9 cellular contexts compared by ENCODE assay signal in genomic region chr6:42118162-42119001, GRCh38. TPM values are rescaled to one million over a fixed set of nuclear protein-coding genes. Genes with fewer than 3 reads are reported as not detected.
DNase-seq lines count a peak whose midpoint lies in the region; ATAC-seq and TF ChIP-seq lines count a peak whose summit lies in the region.
"Had no signal": no experiment of that assay in that cellular context is flagged by ENCODE, and none has a peak within 500 bp of the region (broad histone marks: within the 10 kb centered on the region; RNA-seq: fewer than 3 reads in every experiment).

No MANE protein-coding gene starts in this region.

- ATAC-seq in left colon = peak; percentile 73

- H3K4me1 ChIP-seq in transverse colon = peaks cover 31 to 86% (median 61%) of the 10 kb centered on the region in 4 donors

- no peaks in the 10 kb centered on the region for H3K9me3 ChIP-seq in transverse colon

- H3K36me3 ChIP-seq in transverse colon = no peaks in the 10 kb centered on the region

- 0 to 25% methylated on average over 1 to 10 of the region's 10 CpGs for WGBS in transverse colon (ENCODE audit: low coverage in 1 of 2), 2 donors

- TF ChIP-seq EP300 in transverse colon (IDR thresholded peaks at IDR 0.05; ENCODE audit: low read depth) = peak; percentile 52

- TF ChIP-seq CTCF in VCaP (conservative IDR thresholded peaks at IDR 0.05) (no peak), transverse colon (IDR thresholded peaks at IDR 0.05) (no peak)

- DNase-seq in HUDEP-2 (lab: John Stamatoyannopoulos, UW; ENCODE audit: unreplicated experiment in 76 of 76) = peak in 49 of 76 experiments; percentile 28 to 72 (median 48)
- DNase-seq in left colon = peak; percentile 85 to 91
- peak; percentile 90 for DNase-seq in transverse colon
- DNase-seq in activated effector memory CD4-positive, alpha-beta T cell treated with Interleukin-2 at 50 U/mL for 16 hours = no peak
- no peak for DNase-seq in activated naive CD4-positive, alpha-beta T cell treated with Interleukin-2 at 50 U/mL for 16 hours
- DNase-seq in SKM-1 treated with dmso at 0.1 percent for 144 hours (lab: John Stamatoyannopoulos, UW; ENCODE audit: unreplicated experiment) = no peak
- DNase-seq: activated B cell treated with CpG ODN at 0.5 μM for 24 hours, NCI-H1105 treated with DMSO at 0.1 percent for 48 hours had no signal

- H3K4me3 ChIP-seq in transverse colon = no peak overlapping the region

- in situ Hi-C loops in transverse colon (cut with MboI; ENCODE audit: low pct_ligation_motif_present in 1 of 4, low pct_unique_long_range_greater_than_20kb in 1 of 4, low sequenced_read_pairs in 3 of 4) = no loop called here

- intact Hi-C loops in left colon (cut with DNase I, micrococcal nuclease) (no loop called here), transverse colon (cut with DNase I; ENCODE audit: low total_unique reads) (no loop called here)

- TF ChIP-seq POLR2A in transverse colon (IDR thresholded peaks at IDR 0.05) = peak; percentile 59

- peak overlapping the region; percentile 43 for H3K27ac ChIP-seq in VCaP
- H3K27ac ChIP-seq in transverse colon = peak overlapping the region; percentile 85 to 91 (median 90)

- no peaks in the 10 kb centered on the region for H3K27me3 ChIP-seq in transverse colon

RNA-seq across cellular contexts. Expression of gene C6orf132, which starts 24.0 kb away (rescaled TPM):
- total RNA-seq in left colon (10 to 100 TPM; 49.7 to 66.2 TPM), transverse colon (10 to 100 TPM; 26.1 to 96.9 (median 43.2) TPM)
- total RNA-seq: activated B cell treated with CpG ODN at 0.5 μM for 24 hours had no signal

RNA-seq across cellular contexts. Expression of gene GUCA1A, which starts 54.8 kb away (rescaled TPM):
- total RNA-seq in left colon (not detected), transverse colon (not detected)
- total RNA-seq: activated B cell treated with CpG ODN at 0.5 μM for 24 hours had no signal

Comparison
In these comparisons a context has a peak if more than half of its experiments do, and no peak if none do; other contexts are left out.
1. DNase-seq: peak in HUDEP-2 (49 of 76), left colon (2 of 2) and transverse colon (single experiment); none in activated effector memory CD4-positive, alpha-beta T cell treated with Interleukin-2 at 50 U/mL for 16 hours (single experiment), activated naive CD4-positive, alpha-beta T cell treated with Interleukin-2 at 50 U/mL for 16 hours (single experiment) and SKM-1 treated with dmso at 0.1 percent for 144 hours (single experiment).